19 cellular contexts compared by ENCODE assay signal in genomic region chr3:47000198-47000815, GRCh38. TPM values are rescaled to one million over a fixed set of nuclear protein-coding genes. Genes with fewer than 3 reads are reported as not detected.
A peak's percentile ranks its signal among the peaks of the same experiment; 100 is the strongest.
DNase-seq lines count a peak whose midpoint lies in the region; ATAC-seq and TF ChIP-seq lines count a peak whose summit lies in the region.
"Had no signal": no experiment of that assay in that cellular context is flagged by ENCODE, and none has a peak within 500 bp of the region (broad histone marks: within the 10 kb centered on the region; RNA-seq: fewer than 3 reads in every experiment).

No MANE protein-coding gene starts in this region.

- in situ Hi-C loops in HAP-1 (cut with MboI; ENCODE audit: low sequenced_read_pairs) = no loop called here

- no peak overlapping the region for H3K4me3 ChIP-seq in left ventricle myocardium inferior
- H3K4me3 ChIP-seq in HAP-1 = no peak overlapping the region
- H3K4me3 ChIP-seq: esophagus squamous epithelium, GM12878, PC-9, thoracic aorta had no signal

- DNase-seq in Right ventricle myocardium superior = peak; percentile 15
- no peak for DNase-seq in left ventricle myocardium inferior
- peak; percentile 64 for DNase-seq in RKO (ENCODE audit: low spot score)
- peak; percentile 81 for DNase-seq in hepatic stellate cell (ENCODE audit: low spot score)
- DNase-seq in NCI-H146 (lab: John Stamatoyannopoulos, UW) = no peak
- DNase-seq in OCI-M1 (lab: John Stamatoyannopoulos, UW) = no peak
- no peak for DNase-seq in HAP-1 (ENCODE audit: low spot score in 2 of 2)
- DNase-seq in stimulated activated CD4-positive, alpha-beta T cell treated with anti-CD3 and anti-CD28 coated beads, Interleukin-2, amount 100 ng/mL, for 24 hours = no peak
- DNase-seq: activated CD4-positive, alpha-beta T cell treated with anti-CD3 and anti-CD28 coated beads for 48 hours; AML-193; anterior cingulate cortex; DMS79; esophagus squamous epithelium; NCI-H187; NCI-H510A treated with DMSO at 0.1 percent for 48 hours; nucleus accumbens; PC-9 had no signal

- H3K4me1 ChIP-seq in left ventricle myocardium inferior (no peaks in the 10 kb centered on the region), HAP-1 (no peaks in the 10 kb centered on the region)

- no peak for ATAC-seq in Right ventricle myocardium superior (ENCODE audit: poor library complexity)
- ATAC-seq: GM12878 had no signal

- peaks cover 63% of the 10 kb centered on the region for H3K36me3 ChIP-seq in left ventricle myocardium inferior
- peaks cover 46% of the 10 kb centered on the region for H3K36me3 ChIP-seq in HAP-1 (replicated peaks)

- TF ChIP-seq CTCF in left ventricle myocardium inferior (IDR thresholded peaks at IDR 0.05; ENCODE audit: borderline replicate concordance) = no peak

- intact Hi-C loops in Right ventricle myocardium superior (cut with DNase I) = loop anchor here (10.0 kb wide), 1 partner anchor 296 kb away; the partner anchor contains the start of gene TMIE
- intact Hi-C loops in left ventricle myocardium inferior (cut with micrococcal nuclease) = no loop called here

- H3K27me3 ChIP-seq in left ventricle myocardium inferior (ENCODE audit: low read depth) (no peaks in the 10 kb centered on the region), HAP-1 (ENCODE audit: low read depth) (no peaks in the 10 kb centered on the region)
- H3K27me3 ChIP-seq: esophagus squamous epithelium had no signal

- H3K27ac ChIP-seq in left ventricle myocardium inferior (replicated peaks) = no peak overlapping the region
- H3K27ac ChIP-seq: esophagus squamous epithelium, PC-9, thoracic aorta had no signal

- H3K9me3 ChIP-seq in left ventricle myocardium inferior (replicated peaks) = no peaks in the 10 kb centered on the region
- no peaks in the 10 kb centered on the region for H3K9me3 ChIP-seq in HAP-1
- H3K9me3 ChIP-seq: esophagus squamous epithelium, thoracic aorta had no signal

RNA-seq across cellular contexts. Expression of gene NBEAL2, which starts 20.8 kb away (rescaled TPM):
- total RNA-seq in Right ventricle myocardium superior (11.7 TPM), left ventricle myocardium inferior (12.6 TPM)

RNA-seq across cellular contexts. Expression of gene CCDC12, which starts 23.8 kb away (rescaled TPM):
- total RNA-seq in Right ventricle myocardium superior (29.2 TPM), left ventricle myocardium inferior (31.0 TPM)

Comparison
In these comparisons a context has a peak if more than half of its experiments do, and no peak if none do; other contexts are left out.
1. DNase-seq: peak in Right ventricle myocardium superior (single experiment), RKO (single experiment) and hepatic stellate cell (single experiment); none in left ventricle myocardium inferior (single experiment), NCI-H146 (single experiment), OCI-M1 (single experiment), HAP-1 (0 of 2) and stimulated activated CD4-positive, alpha-beta T cell treated with anti-CD3 and anti-CD28 coated beads, Interleukin-2, amount 100 ng/mL, for 24 hours (0 of 2).